In genomic region chr16:4505356-4506153, GRCh38 we compare ENCODE assay signal across 8 cellular contexts. TPM values are rescaled to one million over a fixed set of nuclear protein-coding genes. Genes with fewer than 3 reads are reported as not detected.
DNase-seq lines count a peak whose midpoint lies in the region; ATAC-seq and TF ChIP-seq lines count a peak whose summit lies in the region.

No MANE protein-coding gene starts in this region.

- TF ChIP-seq POLR2A in testis (IDR thresholded peaks at IDR 0.05): no peak

- POLR2A ChIA-PET in activated CD4-positive, alpha-beta T cell treated with anti-CD3 and anti-CD28 coated beads for 36 hours (lab: Charles Lee): interaction anchor here (0.5 to 1.3 kb wide), 7 partner anchors 18 to 426 kb away, joined by 3 to 5 read pairs (median 3); partner anchors contain the start of genes HMOX2 and NMRAL1

- no peaks in the 10 kb centered on the region for H3K9me3 ChIP-seq in testis

- TF ChIP-seq CTCF in testis (IDR thresholded peaks at IDR 0.05): no peak

- peaks cover under 1% of the 10 kb centered on the region for H3K4me1 ChIP-seq in testis

- H3K27ac ChIP-seq in epithelial cell of prostate: peak overlapping the region; percentile 3
- no peak overlapping the region for H3K27ac ChIP-seq in testis

- no peaks in the 10 kb centered on the region for H3K9me3 Mint-ChIP-seq in activated CD4-positive, alpha-beta T cell treated with anti-CD3 and anti-CD28 coated beads for 36 hours (ENCODE audit: low read depth)

- no peaks in the 10 kb centered on the region for H3K27me3 ChIP-seq in testis

- peaks cover 56% of the 10 kb centered on the region for H3K4me1 Mint-ChIP-seq in activated CD4-positive, alpha-beta T cell treated with anti-CD3 and anti-CD28 coated beads for 36 hours

- intact Hi-C loops in activated CD4-positive, alpha-beta T cell treated with anti-CD3 and anti-CD28 coated beads for 36 hours (cut with DNase I, micrococcal nuclease): loop anchor here (1.0 to 5.0 kb wide), 4 partner anchors 43 to 452 kb away; partner anchors contain the start of genes MGRN1 (in 1 of the 2) and SEC14L5 (in 1 of the 2)
- intact Hi-C loops in testis (cut with DNase I; ENCODE audit: low total_unique reads): no loop called here

- H3K4me3 ChIP-seq in testis: no peak overlapping the region

- H3K36me3 ChIP-seq in testis (ENCODE audit: low read depth, missing control alignments): no peaks in the 10 kb centered on the region

- peak overlapping the region; percentile 81 for H3K27ac Mint-ChIP-seq in activated CD4-positive, alpha-beta T cell treated with anti-CD3 and anti-CD28 coated beads for 36 hours

- peaks cover 39% of the 10 kb centered on the region for H3K36me3 Mint-ChIP-seq in activated CD4-positive, alpha-beta T cell treated with anti-CD3 and anti-CD28 coated beads for 36 hours (ENCODE audit: low read depth)

- 85 to 93% methylated on average over 13 of the region's 13 CpGs for WGBS in testis, 2 donors

- peak overlapping the region; percentile 62 for H3K4me3 Mint-ChIP-seq in activated CD4-positive, alpha-beta T cell treated with anti-CD3 and anti-CD28 coated beads for 36 hours

- CTCF ChIA-PET in activated CD4-positive, alpha-beta T cell treated with anti-CD3 and anti-CD28 coated beads for 36 hours (lab: Charles Lee): interaction anchor here (0.6 to 6.0 kb wide), 27 partner anchors 9 to 195 kb away, joined by 3 to 77 read pairs (median 5); partner anchors contain the start of genes C16orf96, CDIP1, HMOX2 and MGRN1

- no peaks in the 10 kb centered on the region for H3K27me3 Mint-ChIP-seq in activated CD4-positive, alpha-beta T cell treated with anti-CD3 and anti-CD28 coated beads for 36 hours

- DNase-seq in activated CD4-positive, alpha-beta T cell treated with anti-CD3 and anti-CD28 coated beads for 36 hours: peak; percentile 84
- DNase-seq in epithelial cell of prostate (ENCODE audit: low read depth, low spot score) (no peak), testis (no peak), NCI-H2227 (lab: John Stamatoyannopoulos, UW; ENCODE audit: unreplicated experiment) (no peak)
- peak; percentile 59 to 61 for DNase-seq in stimulated activated CD8-positive, alpha-beta memory T cell treated with anti-CD3 and anti-CD28 coated beads, Interleukin-2, amount 100 ng/mL, for 1 hour (ENCODE audit: low read depth in 2 of 2)

- ATAC-seq in GM18867 (IDR thresholded peaks at IDR 0.05; ENCODE audit: unreplicated experiment): peak; percentile 77
- ATAC-seq in HG03159 (IDR thresholded peaks at IDR 0.05; ENCODE audit: unreplicated experiment): peak; percentile 78
- peak; percentile 90 for ATAC-seq in activated CD4-positive, alpha-beta T cell treated with anti-CD3 and anti-CD28 coated beads for 36 hours
- no peak for ATAC-seq in GM18870 (IDR thresholded peaks at IDR 0.05; ENCODE audit: unreplicated experiment)

RNA-seq across cellular contexts. Expression of gene HMOX2, which starts 29.4 kb away (rescaled TPM):
- 10 to 100 TPM; 67.7 to 80.2 TPM for total RNA-seq in activated CD4-positive, alpha-beta T cell treated with anti-CD3 and anti-CD28 coated beads for 36 hours
- total RNA-seq in testis: 10 to 100 TPM; 67.3 to 92.0 TPM
- polyA plus RNA-seq in testis (ENCODE audit: insufficient read depth, low read depth, low replicate concordance): 216 TPM

RNA-seq across cellular contexts. Expression of gene NMRAL1, which starts 31.1 kb away (rescaled TPM):
- 10 to 100 TPM; 27.1 to 29.5 TPM for total RNA-seq in activated CD4-positive, alpha-beta T cell treated with anti-CD3 and anti-CD28 coated beads for 36 hours
- total RNA-seq in testis: 10 to 100 TPM; 24.3 to 31.7 TPM
- polyA plus RNA-seq in testis (ENCODE audit: insufficient read depth, low read depth, low replicate concordance): 27.7 TPM

RNA-seq across cellular contexts. Expression of gene CDIP1, which starts 33.0 kb away (rescaled TPM):
- total RNA-seq in activated CD4-positive, alpha-beta T cell treated with anti-CD3 and anti-CD28 coated beads for 36 hours: 10 to 100 TPM; 28.3 to 30.2 TPM
- total RNA-seq in testis: 10 to 100 TPM; 32.0 to 34.0 TPM
- 34.7 TPM for polyA plus RNA-seq in testis (ENCODE audit: insufficient read depth, low read depth, low replicate concordance)

RNA-seq across cellular contexts. Expression of gene C16orf96, which starts 50.6 kb away (rescaled TPM):
- total RNA-seq in activated CD4-positive, alpha-beta T cell treated with anti-CD3 and anti-CD28 coated beads for 36 hours: under 1 TPM; 0.09 to 0.18 TPM
- total RNA-seq in testis: 10 to 100 TPM; 10.3 to 15.1 TPM
- polyA plus RNA-seq in testis (ENCODE audit: insufficient read depth, low read depth, low replicate concordance): 19.8 TPM

Comparison
In these comparisons a context has a peak if more than half of its experiments do, and no peak if none do; other contexts are left out.
1. DNase-seq: peak in activated CD4-positive, alpha-beta T cell treated with anti-CD3 and anti-CD28 coated beads for 36 hours (single experiment) and stimulated activated CD8-positive, alpha-beta memory T cell treated with anti-CD3 and anti-CD28 coated beads, Interleukin-2, amount 100 ng/mL, for 1 hour (2 of 2); none in epithelial cell of prostate (single experiment), testis (single experiment) and NCI-H2227 (single experiment).